Comparison of ENCODE assay signal across 16 cellular contexts in genomic region chr10:373015-373414, GRCh38.
DNase-seq lines count a peak whose midpoint lies in the region; ATAC-seq, FAIRE-seq and TF ChIP-seq lines count a peak whose summit lies in the region.
"Had no signal": no experiment of that assay in that cellular context is flagged by ENCODE, and none has a peak within 500 bp of the region (broad histone marks: within the 10 kb centered on the region; RNA-seq: fewer than 3 reads in every experiment).

No MANE protein-coding gene starts in this region.

- peak overlapping the region; percentile 89 for H2AK5ac ChIP-seq in trophoblast cell (ENCODE audit: low read length)

- peak overlapping the region; percentile 48 for H3K4ac ChIP-seq in trophoblast cell (ENCODE audit: low read depth, low read length)

- H2BK12ac ChIP-seq in trophoblast cell (ENCODE audit: low read length), result peak overlapping the region; percentile 77

- peaks cover 66% of the 10 kb centered on the region for H3K79me1 ChIP-seq in trophoblast cell (ENCODE audit: low read length)

- H4K12ac ChIP-seq in trophoblast cell (ENCODE audit: low read depth, low read length), result peak overlapping the region; percentile 1

- H3K4me1 ChIP-seq in trophoblast cell (ENCODE audit: control insufficient read depth in 1 of 2, insufficient read depth in 2 of 2, low read length in 2 of 2) (peaks cover 44 to 50% of the 10 kb centered on the region in 2 experiments), small intestine (ENCODE audit: control insufficient read depth in 2 of 2, insufficient read depth in 1 of 2, low read depth in 1 of 2, low read length in 1 of 2) (no peaks in the 10 kb centered on the region)
- H3K4me1 ChIP-seq: breast epithelium had no signal

- no peak overlapping the region for H3K4me2 ChIP-seq in trophoblast cell (ENCODE audit: low read length)

- H4K91ac ChIP-seq in trophoblast cell (ENCODE audit: low read depth, low read length), result peak overlapping the region; percentile 98

- H3K9me3 ChIP-seq in trophoblast cell (ENCODE audit: insufficient read depth, low read depth, low read length) (peaks cover 4% of the 10 kb centered on the region), small intestine (ENCODE audit: control insufficient read depth, low read depth) (no peaks in the 10 kb centered on the region)
- H3K9me3 ChIP-seq: breast epithelium, MG63 had no signal

- H2BK120ac ChIP-seq in trophoblast cell (ENCODE audit: insufficient read depth, low read length, poor library complexity), result peak overlapping the region; percentile 84

- no peak for FAIRE-seq in small intestine (lab: Jason Lieb, UNC)
- FAIRE-seq: GM18507 had no signal

- no peak overlapping the region for H3K9ac ChIP-seq in trophoblast cell (ENCODE audit: low read length)

- peaks cover 27% of the 10 kb centered on the region for H3K79me2 ChIP-seq in trophoblast cell (ENCODE audit: control insufficient read depth, insufficient read depth, low read length, poor library complexity)

- H2BK5ac ChIP-seq in trophoblast cell (ENCODE audit: low read depth, low read length, poor library complexity), result peak overlapping the region; percentile 78

- H3K36me3 ChIP-seq in trophoblast cell (ENCODE audit: control insufficient read depth in 1 of 2, insufficient read depth in 2 of 2, low read length in 2 of 2), result peaks cover 6 to 12% of the 10 kb centered on the region in 2 experiments
- no peaks in the 10 kb centered on the region for H3K36me3 ChIP-seq in small intestine (ENCODE audit: control insufficient read depth in 2 of 2, insufficient read depth in 2 of 2, low read length in 2 of 2)
- H3K36me3 ChIP-seq: breast epithelium had no signal

- peak overlapping the region; percentile 95 for H3K27ac ChIP-seq in trophoblast cell (ENCODE audit: low read depth, low read length)
- H3K27ac ChIP-seq in small intestine (ENCODE audit: low read depth in 1 of 2, low read length in 1 of 2), result no peak overlapping the region
- H3K27ac ChIP-seq: breast epithelium, epithelial cell of prostate had no signal

- H3K4me3 ChIP-seq in trophoblast cell (ENCODE audit: low read depth, low read length) (no peak overlapping the region), small intestine (ENCODE audit: low read depth in 1 of 2, low read length in 2 of 2) (no peak overlapping the region)
- H3K4me3 ChIP-seq: breast epithelium, MG63 had no signal

- peak; percentile 76 for DNase-seq in AG08396 (ENCODE audit: low spot score)
- DNase-seq in hepatic stellate cell (ENCODE audit: low spot score), result peak; percentile 38
- DNase-seq in trophoblast cell, result no peak
- DNase-seq in small intestine, result no peak
- DNase-seq in superior temporal gyrus (ENCODE audit: extremely low spot score), result no peak
- no peak for DNase-seq in NCI-H526 (lab: John Stamatoyannopoulos, UW)
- DNase-seq: activated CD4-positive, CD25-positive, alpha-beta regulatory T cell; activated T-cell treated with anti-CD3 and anti-CD28 coated beads, Interleukin-2, amount 50 U/mL, for 4 hours; NCI-H510A treated with DMSO at 0.1 percent for 48 hours; occipital lobe had no signal

- no peak overlapping the region for H3K23ac ChIP-seq in trophoblast cell (ENCODE audit: low read length)

- peak overlapping the region; percentile 88 for H4K8ac ChIP-seq in trophoblast cell (ENCODE audit: low read depth, low read length)

- H3K14ac ChIP-seq in trophoblast cell (ENCODE audit: low read length), result peak overlapping the region; percentile 68

- ATAC-seq in SK-N-SH treated with all-trans-retinoic acid at 6 μM for 48 hours (peak; percentile 51), HG03095 (IDR thresholded peaks at IDR 0.05; ENCODE audit: unreplicated experiment) (no peak)
- ATAC-seq: activated T-cell treated with anti-CD3 and anti-CD28 coated beads, Interleukin-2, amount 50 U/mL, for 4 hours had no signal

- H3K27me3 ChIP-seq in trophoblast cell (ENCODE audit: insufficient read depth, low read length) (no peaks in the 10 kb centered on the region), small intestine (ENCODE audit: control insufficient read depth in 2 of 2, insufficient read depth in 2 of 2, low read length in 2 of 2) (no peaks in the 10 kb centered on the region)
- H3K27me3 ChIP-seq: breast epithelium, MG63 had no signal

- peak overlapping the region; percentile 86 for H2AFZ ChIP-seq in trophoblast cell (ENCODE audit: insufficient read depth, low read length, poor library complexity)

- peak overlapping the region; percentile 39 for H3K18ac ChIP-seq in trophoblast cell (ENCODE audit: low read length)

- no CpG with 5 or more reads among the region's 4 CpGs for WGBS in trophoblast cell (ENCODE audit: extremely low coverage, insufficient coverage, insufficient read length)
- 79 to 89% (median 81%) methylated on average over 4 of the region's 4 CpGs for WGBS in small intestine, 3 donors

TF ChIP-seq in SK-N-SH treated with all-trans-retinoic acid at 6 μM for 48 hours, 23 proteins besides CTCF, POLR2A, EP300 and RAD21:
- no peak for TF ChIP-seq ZC3H10 (CRISPR knock-in tag; IDR thresholded peaks at IDR 0.05)
- no peak for TF ChIP-seq ESRRG (CRISPR knock-in tag; IDR thresholded peaks at IDR 0.05)
- no peak for TF ChIP-seq PATZ1 (CRISPR knock-in tag; IDR thresholded peaks at IDR 0.05; ENCODE audit: borderline replicate concordance)
- TF ChIP-seq ZNF70 (CRISPR knock-in tag; IDR thresholded peaks at IDR 0.05), result no peak
- no peak for TF ChIP-seq TOX (CRISPR knock-in tag; IDR thresholded peaks at IDR 0.05; ENCODE audit: borderline replicate concordance)
- no peak for TF ChIP-seq GLIS3 (CRISPR knock-in tag; IDR thresholded peaks at IDR 0.05)
- no peak for TF ChIP-seq CSRNP3 (CRISPR knock-in tag; IDR thresholded peaks at IDR 0.05)

Comparison
In these comparisons a context has a peak if more than half of its experiments do, and no peak if none do; other contexts are left out.
1. DNase-seq: peak in AG08396 (single experiment) and hepatic stellate cell (single experiment); none in trophoblast cell (0 of 2), small intestine (single experiment), superior temporal gyrus (single experiment) and NCI-H526 (0 of 2).